ENCODE assay signal across 1 cellular context in the genomic region with DNA sequence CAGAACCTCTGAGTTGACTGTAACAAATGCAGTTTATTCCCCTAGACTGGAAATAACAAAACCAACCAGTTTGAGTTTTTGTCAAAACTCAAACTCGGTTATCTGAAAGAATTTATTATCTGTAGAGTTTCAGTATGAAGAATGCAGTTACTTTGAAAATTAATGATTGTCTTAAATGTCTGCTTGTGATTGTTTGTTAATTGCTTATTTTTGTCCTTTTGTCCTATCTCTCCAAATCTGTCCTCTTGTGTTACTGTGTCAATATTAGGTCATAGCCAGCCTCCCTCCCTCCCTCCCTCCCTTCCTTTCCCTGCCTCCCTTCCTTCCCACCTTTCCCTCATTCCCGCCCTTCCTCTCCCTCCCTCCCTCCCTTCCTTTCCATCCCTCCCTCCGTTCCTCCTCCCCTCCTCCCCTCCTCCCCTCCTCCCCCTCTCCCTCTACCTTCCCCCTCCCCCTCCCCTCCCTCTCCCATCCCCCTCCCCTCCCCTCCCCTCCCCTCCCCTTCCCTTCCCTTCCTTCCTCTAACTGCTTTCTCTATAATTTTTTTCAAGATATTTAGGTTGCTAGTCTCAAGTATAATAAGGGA.
TF ChIP-seq lines count a peak whose summit lies in the region.

No MANE protein-coding gene starts in this region.

TF ChIP-seq in HepG2, 621 proteins besides CTCF, POLR2A, EP300 and RAD21 (continued from another document):
- TF ChIP-seq ARID5B (CRISPR knock-in tag; IDR thresholded peaks at IDR 0.05) (peak; percentile 39; the same call in 1 of the 2 replicates), ZBTB7B (CRISPR knock-in tag; IDR thresholded peaks at IDR 0.05) (no peak), HNRNPK (IDR thresholded peaks at IDR 0.05; ENCODE audit: low read depth, low read length, poor library complexity, severe bottlenecking) (peak; percentile 98), SOX13 (IDR thresholded peaks at IDR 0.05) (no peak), SOX13 (CRISPR knock-in tag; conservative IDR thresholded peaks at IDR 0.05 in 1 of 2, IDR thresholded peaks at IDR 0.05 in 1 of 2) (peak in 1 of 2 experiments; percentile 69; a peak in 2 of 4 replicates), ADNP (CRISPR knock-in tag; IDR thresholded peaks at IDR 0.05) (no peak), ZNF30 (CRISPR knock-in tag; IDR thresholded peaks at IDR 0.05) (no peak), ZNF746 (CRISPR knock-in tag; IDR thresholded peaks at IDR 0.05) (peak; percentile 96), FOXA1 (IDR thresholded peaks at IDR 0.05) (no peak), FOXA1 (CRISPR knock-in tag; IDR thresholded peaks at IDR 0.05) (0 out of 2 replicates have a peak, but pooled peaks have one; percentile 37), AGO2 (optimal IDR thresholded peaks at IDR 0.05; ENCODE audit: low read depth, low read length) (peak; percentile 21), SIX1 (CRISPR knock-in tag; IDR thresholded peaks at IDR 0.05; ENCODE audit: borderline replicate concordance) (peak; percentile 81; the same call in 1 of the 2 replicates), SMC3 (IDR thresholded peaks at IDR 0.05; ENCODE audit: low read length) (no peak), THAP9 (CRISPR knock-in tag; IDR thresholded peaks at IDR 0.05; ENCODE audit: borderline replicate concordance) (no peak), PCBP1 (IDR thresholded peaks at IDR 0.05; ENCODE audit: borderline replicate concordance, low read depth, low read length) (0 out of 2 replicates have a peak, but pooled peaks have one; percentile 90), SMYD3 (CRISPR knock-in tag; IDR thresholded peaks at IDR 0.05) (no peak)
